In genomic region chr11:68357568-68357967, GRCh38 we compare ENCODE assay signal across 29 cellular contexts. TPM values are rescaled to one million over a fixed set of nuclear protein-coding genes. Genes with fewer than 3 reads are reported as not detected.
DNase-seq lines count a peak whose midpoint lies in the region; ATAC-seq, FAIRE-seq and TF ChIP-seq lines count a peak whose summit lies in the region.
"Had no signal": no experiment of that assay in that cellular context is flagged by ENCODE, and none has a peak within 500 bp of the region (broad histone marks: within the 10 kb centered on the region; RNA-seq: fewer than 3 reads in every experiment).

No MANE protein-coding gene starts in this region.

- H3K4me3 Mint-ChIP-seq in glutamatergic neuron (ENCODE audit: unreplicated experiment) (no peak overlapping the region), T-helper 17 cell (no peak overlapping the region)
- H3K4me3 Mint-ChIP-seq: CD14-positive monocyte; CD8-positive, alpha-beta memory T cell; GM23338; H9 had no signal

- BruUV-seq in HepG2 (replicated peaks; lab: Mats Ljungman, UMichigan): no TSS peak

- H3K36me3 Mint-ChIP-seq in glutamatergic neuron (ENCODE audit: unreplicated experiment): peaks cover 5% of the 10 kb centered on the region
- H3K36me3 Mint-ChIP-seq in T-helper 17 cell (ENCODE audit: low read depth): no peaks in the 10 kb centered on the region
- H3K36me3 Mint-ChIP-seq: CD14-positive monocyte; CD8-positive, alpha-beta memory T cell had no signal

- H3K4me2 ChIP-seq in HepG2 (ENCODE audit: low read depth, low read length) (no peak overlapping the region), osteoblast (ENCODE audit: insufficient read depth, low read length) (no peak overlapping the region)
- H3K4me2 ChIP-seq: GM23338, PC-9 had no signal

- no peaks in the 10 kb centered on the region for H3K27me3 ChIP-seq in left ventricle myocardium inferior (ENCODE audit: low read depth)
- H3K27me3 ChIP-seq in HepG2 (ENCODE audit: control insufficient read depth in 1 of 2, insufficient read depth in 2 of 2, low read length in 2 of 2): no peaks in the 10 kb centered on the region
- H3K27me3 ChIP-seq in osteoblast (ENCODE audit: insufficient read depth, low read length): no peaks in the 10 kb centered on the region
- H3K27me3 ChIP-seq: BE2C had no signal

- H3K4me1 ChIP-seq in left ventricle myocardium inferior: peaks cover 46% of the 10 kb centered on the region
- no peaks in the 10 kb centered on the region for H3K4me1 ChIP-seq in HepG2 (ENCODE audit: insufficient read depth, low read length)
- H3K4me1 ChIP-seq in osteoblast (ENCODE audit: insufficient read depth, low read length): peaks cover 23% of the 10 kb centered on the region

- H3K9me3 ChIP-seq in left ventricle myocardium inferior (replicated peaks) (no peaks in the 10 kb centered on the region), HepG2 (ENCODE audit: low read length) (no peaks in the 10 kb centered on the region), osteoblast (ENCODE audit: low read depth, low read length) (no peaks in the 10 kb centered on the region), T-helper 17 cell (ENCODE audit: control insufficient read depth, low read length, poor library complexity, severe bottlenecking) (no peaks in the 10 kb centered on the region)

- POLR2A ChIA-PET in HepG2 (lab: Yijun Ruan, JAX): no interaction called here

- CTCF ChIA-PET in HepG2 (lab: Yijun Ruan, JAX; ENCODE audit: low intra/inter-chr PET ratio, low total read pairs): no interaction called here

- no peak overlapping the region for H3K9ac ChIP-seq in HepG2 (ENCODE audit: insufficient read depth, low read depth, low read length)

- H3K4me3 ChIP-seq in left ventricle myocardium inferior: no peak overlapping the region
- no peak overlapping the region for H3K4me3 ChIP-seq in HepG2 (replicated peaks in 1 of 3; ENCODE audit: insufficient read depth in 1 of 3, low read depth in 2 of 3, low read length in 3 of 3)
- H3K4me3 ChIP-seq in osteoblast (ENCODE audit: insufficient read depth, low read length): no peak overlapping the region
- H3K4me3 ChIP-seq: GM23338, PC-9 had no signal

- peaks cover 20% of the 10 kb centered on the region for H3K79me2 ChIP-seq in HepG2 (ENCODE audit: insufficient read depth, low read length)
- H3K79me2 ChIP-seq in osteoblast (ENCODE audit: insufficient read depth, low read length): no peaks in the 10 kb centered on the region

- H3K36me3 ChIP-seq in left ventricle myocardium inferior (peaks cover 42% of the 10 kb centered on the region), HepG2 (replicated peaks in 1 of 2; ENCODE audit: control insufficient read depth in 1 of 2, insufficient read depth in 2 of 2, low read length in 2 of 2) (peaks cover 45 to 79% of the 10 kb centered on the region in 2 experiments), osteoblast (ENCODE audit: insufficient read depth, low read length) (peaks cover 4% of the 10 kb centered on the region)

- no peak for TF ChIP-seq RAD21 in HepG2 (CRISPR knock-in tag; IDR thresholded peaks at IDR 0.05)

- H3K9me3 Mint-ChIP-seq in glutamatergic neuron (ENCODE audit: unreplicated experiment): peaks cover 6% of the 10 kb centered on the region

- no peak overlapping the region for H3K27ac Mint-ChIP-seq in glutamatergic neuron (ENCODE audit: unreplicated experiment)
- no peak overlapping the region for H3K27ac Mint-ChIP-seq in T-helper 17 cell
- H3K27ac Mint-ChIP-seq: CD14-positive monocyte, GM23338, H9 had no signal

- WGBS in HepG2 (ENCODE audit: low lambda C conversion rate): 91% methylated on average over 9 of the region's 14 CpGs

- H3K4me1 Mint-ChIP-seq in glutamatergic neuron (ENCODE audit: low read depth, unreplicated experiment) (no peaks in the 10 kb centered on the region), T-helper 17 cell (no peaks in the 10 kb centered on the region)
- H3K4me1 Mint-ChIP-seq: CD14-positive monocyte; CD8-positive, alpha-beta memory T cell had no signal

- ATAC-seq in left ventricle myocardium superior: no peak
- no peak for ATAC-seq in HepG2
- no peak for ATAC-seq in T-helper 17 cell
- ATAC-seq: GM23338, Right ventricle myocardium inferior had no signal

- DNase-seq in left ventricle myocardium inferior (no peak), left ventricle myocardium superior (no peak), HepG2 (ENCODE audit: low spot score) (no peak), osteoblast (ENCODE audit: insufficient read length, low spot score, missing footprints) (peak; percentile 38), substantia nigra (lab: John Stamatoyannopoulos, UW) (no peak), glutamatergic neuron (no peak), hippocampal formation (lab: John Stamatoyannopoulos, UW) (no peak), T-helper 17 cell (no peak)
- DNase-seq: 8988T; ACHN; BE2C; Calu3; CD8-positive, alpha-beta memory T cell; DMS79 treated with DMSO at 0.1 percent for 48 hours; GF-D8; H9; KBM-7; MV-4-11; NCI-H1105; NCI-H1436 treated with DMSO at 0.1 percent for 48 hours; NCI-H187 treated with DMSO at 0.1 percent for 48 hours; NCI-H2107; NCI-H446 treated with DMSO at 0.1 percent for 48 hours; NCI-H526 treated with DMSO at 0.1 percent for 48 hours; PC-9 had no signal

- in situ Hi-C loops in HepG2 (cut with HindIII; ENCODE audit: extremely low pct_ligation_motif_present, low pct_unique_long_range_greater_than_20kb): no loop called here

- H3K27ac ChIP-seq in left ventricle myocardium inferior (replicated peaks) (peak overlapping the region; percentile 46), HepG2 (ENCODE audit: extremely low read length, insufficient read depth, low read length) (no peak overlapping the region), osteoblast (ENCODE audit: low read depth, low read length) (no peak overlapping the region), substantia nigra (ENCODE audit: low read depth, low read length, poor library complexity, severe bottlenecking) (no peak overlapping the region)
- H3K27ac ChIP-seq: PC-9 had no signal

- TF ChIP-seq POLR2A in HepG2 (IDR thresholded peaks at IDR 0.05; ENCODE audit: insufficient read depth in 1 of 2, low read depth in 2 of 2, low read length in 2 of 2): no peak

- TF ChIP-seq EP300 in HepG2 (IDR thresholded peaks at IDR 0.05; ENCODE audit: low read depth in 2 of 2, low read length in 2 of 2) (no peak), HepG2 (CRISPR knock-in tag; IDR thresholded peaks at IDR 0.05; ENCODE audit: borderline replicate concordance) (no peak)

- no peak overlapping the region for H2AFZ ChIP-seq in HepG2 (ENCODE audit: low read length)
- no peak overlapping the region for H2AFZ ChIP-seq in osteoblast (ENCODE audit: low read length)
- H2AFZ ChIP-seq: GM23338, PC-9 had no signal

- peaks cover 38% of the 10 kb centered on the region; the same call in 1 of the 2 replicates for H4K20me1 ChIP-seq in HepG2 (ENCODE audit: insufficient read depth, low read length)
- no peaks in the 10 kb centered on the region for H4K20me1 ChIP-seq in osteoblast (ENCODE audit: insufficient read depth, low read length)

- intact Hi-C loops in left ventricle myocardium inferior (cut with micrococcal nuclease) (no loop called here), left ventricle myocardium superior (cut with micrococcal nuclease) (no loop called here), HepG2 (cut with micrococcal nuclease; ENCODE audit: unreplicated experiment) (no loop called here)

- FAIRE-seq in HepG2 (lab: Jason Lieb, UNC): no peak
- FAIRE-seq: GM12891 had no signal

- TF ChIP-seq CTCF in left ventricle myocardium inferior (IDR thresholded peaks at IDR 0.05; ENCODE audit: borderline replicate concordance) (no peak), HepG2 (CRISPR knock-in tag; IDR thresholded peaks at IDR 0.05) (no peak), osteoblast (IDR thresholded peaks at IDR 0.05; ENCODE audit: extremely low read depth, low read depth, low read length) (no peak), glutamatergic neuron (IDR thresholded peaks at IDR 0.05; ENCODE audit: partially characterized antibody, unreplicated experiment) (no peak)

- peaks cover 9% of the 10 kb centered on the region for H3K27me3 Mint-ChIP-seq in glutamatergic neuron (ENCODE audit: unreplicated experiment)
- no peaks in the 10 kb centered on the region for H3K27me3 Mint-ChIP-seq in T-helper 17 cell
- H3K27me3 Mint-ChIP-seq: CD8-positive, alpha-beta memory T cell had no signal

TF ChIP-seq in HepG2, 621 proteins besides CTCF, POLR2A, EP300 and RAD21:
- TF ChIP-seq ZC3H13 (CRISPR knock-in tag; IDR thresholded peaks at IDR 0.05) (0 out of 2 replicates have a peak, but pooled peaks have one; percentile 28), ZNF329 (CRISPR knock-in tag; IDR thresholded peaks at IDR 0.05; ENCODE audit: low read depth) (no peak)

RNA-seq across cellular contexts. Expression of gene LRP5, which starts 45.2 kb away (rescaled TPM):
- total RNA-seq in left ventricle myocardium inferior: 54.7 TPM
- total RNA-seq in left ventricle myocardium superior: 64.8 TPM
- total RNA-seq in HepG2 (2016; rRNA removed; fragmentation: Illumina TruSeq; extraction: Trizol): 23.6 and 40.4 TPM in 2 replicates
- total RNA-seq in HepG2 (2016; cell fraction: cytosol; rRNA removed; fragmentation: Illumina TruSeq; extraction: Trizol; ENCODE audit: low read depth): 19.7 and 22.6 TPM in 2 replicates
- 17.6 and 41.1 TPM in 2 replicates for total RNA-seq in HepG2 (2016; cell fraction: insoluble cytoplasmic fraction; rRNA removed; fragmentation: Illumina TruSeq; extraction: Trizol)
- total RNA-seq in HepG2 (2016; cell fraction: membrane; rRNA removed; fragmentation: Illumina TruSeq; extraction: Trizol): 27.9 and 29.7 TPM in 2 replicates
- 50.9 and 60.6 TPM in 2 replicates for total RNA-seq in HepG2 (2016; cell fraction: nucleus; rRNA removed; fragmentation: Illumina TruSeq; extraction: Trizol)
- polyA plus RNA-seq in HepG2 (2011; rRNA removed): 64.0 and 83.4 TPM in 2 replicates
- polyA plus RNA-seq in HepG2 (2011; cell fraction: cytosol; rRNA removed): 37.9 and 59.3 TPM in 2 replicates
- polyA plus RNA-seq in HepG2 (2011; cell fraction: nucleus; rRNA removed): 131 and 158 TPM in 2 replicates
- 80.7 and 119 TPM in 2 replicates for polyA plus RNA-seq in HepG2 (2012)
- 10.8 and 12.1 TPM in 2 replicates for polyA plus RNA-seq in HepG2 (2016; cell fraction: cytosol; fragmentation: Illumina TruSeq; extraction: Trizol; ENCODE audit: low read depth)
- 25.6 and 36.8 TPM in 2 replicates for polyA plus RNA-seq in HepG2 (2016; cell fraction: insoluble cytoplasmic fraction; fragmentation: Illumina TruSeq; extraction: Trizol; ENCODE audit: low read depth)
- 20.7 and 25.9 TPM in 2 replicates for polyA plus RNA-seq in HepG2 (2016; cell fraction: membrane; fragmentation: Illumina TruSeq; extraction: Trizol; ENCODE audit: low read depth)
- 130 and 133 TPM in 2 replicates for polyA plus RNA-seq in HepG2 (2016; cell fraction: nucleus; fragmentation: Illumina TruSeq; extraction: Trizol; ENCODE audit: insufficient read depth, low read depth)
- 49.7 and 219 TPM in 2 replicates for polyA minus RNA-seq in HepG2 (2011; rRNA and poly(A)+ RNA removed; ENCODE audit: low replicate concordance)
- polyA minus RNA-seq in HepG2 (2011; cell fraction: cytosol; rRNA and poly(A)+ RNA removed): 75.4 and 75.5 TPM in 2 replicates
- 58.3 and 59.0 TPM in 2 replicates for polyA minus RNA-seq in HepG2 (2011; cell fraction: nucleus; rRNA and poly(A)+ RNA removed)
- total RNA-seq in osteoblast: 16.3 and 18.6 TPM in 2 replicates
- 17.4 TPM for total RNA-seq in glutamatergic neuron (ENCODE audit: unreplicated experiment)
- total RNA-seq in T-helper 17 cell: 1 to 10 TPM in 1 of 2 donors, under 1 TPM in 1; 0.73 to 3.0 TPM
